14 cellular contexts compared by ENCODE assay signal in the genomic region with DNA sequence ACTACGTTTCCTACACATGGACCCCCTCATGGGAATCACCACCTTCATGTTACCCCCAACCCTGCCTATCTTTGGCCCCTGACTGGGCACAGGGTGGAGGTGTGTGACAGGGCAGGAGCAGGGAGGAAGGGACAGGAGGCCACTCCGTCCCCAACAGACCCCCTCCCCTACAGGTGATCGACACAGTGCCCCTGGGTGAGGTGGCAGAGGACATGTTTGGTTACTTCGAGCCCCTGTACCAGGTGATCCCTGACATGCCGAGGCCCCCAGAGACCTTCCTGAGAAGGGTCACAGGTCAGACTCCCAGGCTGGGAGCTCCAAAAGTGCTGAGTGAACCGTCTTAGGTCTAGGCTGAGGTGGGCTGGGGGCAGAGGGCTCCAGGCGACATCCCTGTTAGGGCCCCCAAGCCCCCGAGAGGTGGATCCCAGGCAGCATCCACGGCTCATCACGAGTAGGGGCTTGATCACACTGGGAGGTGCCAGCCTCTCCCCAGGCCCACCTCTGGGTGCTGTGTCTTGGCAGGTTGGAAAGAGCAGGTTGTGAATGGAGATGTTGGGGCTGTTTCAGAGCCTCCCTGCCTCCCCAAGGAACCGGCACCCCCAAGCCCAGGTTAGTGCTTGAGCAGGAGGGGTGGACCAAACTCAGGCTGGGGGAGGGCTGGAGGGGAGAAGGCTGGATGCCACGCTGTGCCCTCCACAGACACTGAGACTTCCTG. TPM values are rescaled to one million over a fixed set of nuclear protein-coding genes. Genes with fewer than 3 reads are reported as not detected.
DNase-seq lines count a peak whose midpoint lies in the region; ATAC-seq and TF ChIP-seq lines count a peak whose summit lies in the region.
"Had no signal": no experiment of that assay in that cellular context is flagged by ENCODE, and none has a peak within 500 bp of the region (broad histone marks: within the 10 kb centered on the region; RNA-seq: fewer than 3 reads in every experiment).

No MANE protein-coding gene starts in this region.

- CTCF ChIA-PET in RWPE1 (lab: Yijun Ruan, JAX), result interaction anchor here (0.9 to 2.8 kb wide), 2 partner anchors 54 to 60 kb away, joined by 3 to 65 read pairs; no protein-coding TSS in a partner anchor

- no peaks in the 10 kb centered on the region for H3K9me3 ChIP-seq in gastroesophageal sphincter
- H3K9me3 ChIP-seq in sigmoid colon, result no peaks in the 10 kb centered on the region

- H3K4me1 Mint-ChIP-seq in activated T-cell treated with anti-CD3 and anti-CD28 coated beads, Interleukin-2, amount 50 U/mL, for 24 hours (ENCODE audit: low read depth), result peaks cover 20% of the 10 kb centered on the region

- TF ChIP-seq EP300 in gastroesophageal sphincter (IDR thresholded peaks at IDR 0.05), result no peak
- no peak for TF ChIP-seq EP300 in sigmoid colon (IDR thresholded peaks at IDR 0.05)

- intact Hi-C loops in sigmoid colon (cut with DNase I), result no loop called here

- TF ChIP-seq CTCF in RWPE1 (conservative IDR thresholded peaks at IDR 0.05; ENCODE audit: low read depth) (no peak), gastroesophageal sphincter (IDR thresholded peaks at IDR 0.05) (no peak), sigmoid colon (IDR thresholded peaks at IDR 0.05) (no peak), foreskin fibroblast (IDR thresholded peaks at IDR 0.05; ENCODE audit: low read depth, low read length) (no peak)

- POLR2A ChIA-PET in RWPE1 (lab: Yijun Ruan, JAX; ENCODE audit: low non-redundant PET), result no interaction called here

- WGBS in gastroesophageal sphincter (ENCODE audit: low coverage in 1 of 2), 2 donors, result 74% methylated on average over 2 of the region's 12 CpGs; no CpG with 5 or more reads in 1 of the 2 donors
- WGBS in sigmoid colon, 2 donors, result 76 to 91% methylated on average over 12 of the region's 12 CpGs

- no peaks in the 10 kb centered on the region for H3K27me3 Mint-ChIP-seq in activated T-cell treated with anti-CD3 and anti-CD28 coated beads, Interleukin-2, amount 50 U/mL, for 24 hours

- H3K36me3 Mint-ChIP-seq in activated T-cell treated with anti-CD3 and anti-CD28 coated beads, Interleukin-2, amount 50 U/mL, for 24 hours (ENCODE audit: low read depth), result peaks cover 5% of the 10 kb centered on the region

- ATAC-seq in gastroesophageal sphincter (no peak), HG02884 (IDR thresholded peaks at IDR 0.05; ENCODE audit: unreplicated experiment) (no peak)
- ATAC-seq: sciatic nerve had no signal

- peaks cover 0 to 39% of the 10 kb centered on the region in 2 donors for H3K36me3 ChIP-seq in gastroesophageal sphincter
- peaks cover 0 to 12% (median 0%) of the 10 kb centered on the region in 4 donors for H3K36me3 ChIP-seq in sigmoid colon

- H3K4me1 ChIP-seq in gastroesophageal sphincter (peaks cover 0 to 46% (median 10%) of the 10 kb centered on the region in 3 donors), sigmoid colon (peaks cover 0 to 24% (median 16%) of the 10 kb centered on the region in 4 donors)

- H3K4me3 ChIP-seq in gastroesophageal sphincter (peak overlapping the region in 1 of 2 donors; percentile 81), sigmoid colon (no peak overlapping the region), foreskin fibroblast (ENCODE audit: low read depth in 1 of 2, low read length in 2 of 2) (no peak overlapping the region)

- DNase-seq in activated T-cell treated with anti-CD3 and anti-CD28 coated beads, Interleukin-2, amount 50 U/mL, for 24 hours, result no peak
- DNase-seq in activated T-cell treated with anti-CD3 and anti-CD28 coated beads, Interleukin-2, amount 50 U/mL, for 48 hours, result no peak
- DNase-seq in RWPE1 (ENCODE audit: low spot score), result no peak
- no peak for DNase-seq in sigmoid colon
- DNase-seq in foreskin fibroblast, result no peak
- DNase-seq in SHP77 (lab: John Stamatoyannopoulos, UW), result no peak
- DNase-seq: hippocampal formation, mesendoderm, NCI-H1694, NCI-H82, trophoblast cell had no signal

- H3K9me3 Mint-ChIP-seq in activated T-cell treated with anti-CD3 and anti-CD28 coated beads, Interleukin-2, amount 50 U/mL, for 24 hours, result no peaks in the 10 kb centered on the region

- H3K4me3 Mint-ChIP-seq in activated T-cell treated with anti-CD3 and anti-CD28 coated beads, Interleukin-2, amount 50 U/mL, for 24 hours, result peak overlapping the region; percentile 86

- peak overlapping the region; percentile 66 for H3K27ac Mint-ChIP-seq in activated T-cell treated with anti-CD3 and anti-CD28 coated beads, Interleukin-2, amount 50 U/mL, for 24 hours

- peak overlapping the region; percentile 59 for H3K27ac ChIP-seq in RWPE1
- H3K27ac ChIP-seq in gastroesophageal sphincter, result peak overlapping the region in 3 of 4 donors; percentile 90 to 92 (median 91)
- H3K27ac ChIP-seq in sigmoid colon, result peak overlapping the region in 3 of 4 donors; percentile 26 to 87 (median 84)

- no peak for TF ChIP-seq POLR2A in gastroesophageal sphincter (IDR thresholded peaks at IDR 0.05)
- no peak for TF ChIP-seq POLR2A in sigmoid colon (IDR thresholded peaks at IDR 0.05)

- H3K27me3 ChIP-seq in gastroesophageal sphincter (no peaks in the 10 kb centered on the region), sigmoid colon (no peaks in the 10 kb centered on the region)

RNA-seq across cellular contexts. Expression of a gene that starts 1.5 kb away (rescaled TPM):
- total RNA-seq in gastroesophageal sphincter (10 to 100 TPM; 15.0 to 28.8 (median 23.5) TPM), sigmoid colon (10 to 100 TPM; 20.0 to 24.9 (median 21.9) TPM)
- polyA plus RNA-seq in sigmoid colon, result 10 to 100 TPM; 13.2 to 36.5 (median 20.1) TPM

RNA-seq across cellular contexts. Expression of a gene that starts 4.7 kb away (rescaled TPM):
- total RNA-seq in gastroesophageal sphincter (100 to 1,000 TPM in 2 of 4 donors, 10 to 100 TPM in 2; 50.4 to 147 (median 81.8) TPM), sigmoid colon (10 to 100 TPM; 27.4 to 45.7 (median 33.9) TPM)
- polyA plus RNA-seq in sigmoid colon, result 100 to 1,000 TPM; 114 to 274 (median 137) TPM

RNA-seq across cellular contexts. Expression of a gene that starts 11.3 kb away (rescaled TPM):
- 10 to 100 TPM; 48.3 to 56.3 (median 53.8) TPM for total RNA-seq in gastroesophageal sphincter
- 10 to 100 TPM; 41.0 to 60.9 (median 49.4) TPM for total RNA-seq in sigmoid colon
- polyA plus RNA-seq in sigmoid colon, result 10 to 100 TPM; 21.6 to 38.8 (median 24.7) TPM

RNA-seq across cellular contexts. Expression of a gene that starts 24.7 kb away (rescaled TPM):
- 10 to 100 TPM in 1 of 4 donors, 1 to 10 TPM in 3; 3.8 to 11.1 (median 8.6) TPM for total RNA-seq in gastroesophageal sphincter
- 10 to 100 TPM in 2 of 4 donors, 1 to 10 TPM in 2; 7.5 to 14.7 (median 11.2) TPM for total RNA-seq in sigmoid colon
- polyA plus RNA-seq in sigmoid colon, result 1 to 10 TPM; 1.8 to 7.8 (median 6.6) TPM
